29 cellular contexts compared by ENCODE assay signal in genomic region chr2:62558743-62559142, GRCh38.
"Had no signal": no experiment of that assay in that cellular context is flagged by ENCODE, and none has a peak within 500 bp of the region (broad histone marks: within the 10 kb centered on the region; RNA-seq: fewer than 3 reads in every experiment).

No MANE protein-coding gene starts in this region.

- H2AFZ ChIP-seq: hepatocyte had no signal

- H3K4me2 ChIP-seq: hepatocyte had no signal

- H3K4me3 Mint-ChIP-seq: dendritic cell treated with granulocyte-macrophage colony-stimulating factor and Interleukin-4, amounts not matched to agents 40 ng/mL and 50 ng/mL, for 4 days; effector memory CD8-positive, alpha-beta T cell; endodermal cell had no signal

- H3K9me3 Mint-ChIP-seq: dendritic cell treated with granulocyte-macrophage colony-stimulating factor and Interleukin-4, amounts not matched to agents 40 ng/mL and 50 ng/mL, for 4 days; endodermal cell had no signal

- H3K4me1 Mint-ChIP-seq: endodermal cell had no signal

- ATAC-seq: effector memory CD8-positive, alpha-beta T cell; esophagus mucosa; foreskin keratinocyte; gastrocnemius medialis; gastroesophageal sphincter; heart left ventricle; heart right ventricle had no signal

- H3K4me1 ChIP-seq: colonic mucosa, esophagus squamous epithelium, foreskin keratinocyte, gastrocnemius medialis, heart left ventricle, heart right ventricle had no signal

- H3K9me3 ChIP-seq: colonic mucosa, esophagus muscularis mucosa, esophagus squamous epithelium, gastrocnemius medialis, gastroesophageal sphincter, heart left ventricle, heart right ventricle had no signal

- H3K27ac Mint-ChIP-seq: dendritic cell treated with granulocyte-macrophage colony-stimulating factor and Interleukin-4, amounts not matched to agents 40 ng/mL and 50 ng/mL, for 4 days; effector memory CD8-positive, alpha-beta T cell; endodermal cell had no signal

- H3K79me2 ChIP-seq: hepatocyte had no signal

- DNase-seq: colonic mucosa; cortex of kidney; dermis blood vessel endothelial cell; dorsolateral prefrontal cortex; effector CD4-positive, alpha-beta T cell; effector CD8-positive, alpha-beta T cell; effector memory CD4-positive, alpha-beta T cell; effector memory CD8-positive, alpha-beta T cell; endodermal cell; erythroblast; esophagus squamous epithelium; foreskin fibroblast; foreskin keratinocyte; foreskin melanocyte; gastrocnemius medialis; glutamatergic neuron; head of caudate nucleus; heart left ventricle; heart right ventricle had no signal

- H3K36me3 ChIP-seq: colonic mucosa, esophagus muscularis mucosa, esophagus squamous epithelium, gastrocnemius medialis, gastroesophageal sphincter, heart left ventricle, heart right ventricle had no signal

- FAIRE-seq: endometrium, endothelial cell of umbilical vein, frontal cortex had no signal

- H3K27ac ChIP-seq: colonic mucosa, coronary artery, dorsolateral prefrontal cortex, epithelial cell of prostate, esophagus muscularis mucosa, esophagus squamous epithelium, foreskin keratinocyte, gastrocnemius medialis, gastroesophageal sphincter, heart left ventricle, heart right ventricle, hepatocyte had no signal

- H3K27me3 Mint-ChIP-seq: dendritic cell treated with granulocyte-macrophage colony-stimulating factor and Interleukin-4, amounts not matched to agents 40 ng/mL and 50 ng/mL, for 4 days had no signal

- H3K27me3 ChIP-seq: colonic mucosa, esophagus muscularis mucosa, esophagus squamous epithelium, foreskin keratinocyte, gastrocnemius medialis, gastroesophageal sphincter, heart left ventricle, heart right ventricle, hepatocyte had no signal

- H3K4me3 ChIP-seq: colonic mucosa, coronary artery, dorsolateral prefrontal cortex, esophagus muscularis mucosa, esophagus squamous epithelium, gastrocnemius medialis, gastroesophageal sphincter, heart left ventricle, heart right ventricle, hepatocyte had no signal
